8 cellular contexts compared by ENCODE assay signal in genomic region chr7:65873582-65874193, GRCh38. TPM values are rescaled to one million over a fixed set of nuclear protein-coding genes. Genes with fewer than 3 reads are reported as not detected.
DNase-seq lines count a peak whose midpoint lies in the region; ATAC-seq and TF ChIP-seq lines count a peak whose summit lies in the region.
"Not testable (repeated sequence)": the region's sequence is repeated elsewhere in the genome, so short reads cannot be mapped to it uniquely, and the experiment has no call there.

No MANE protein-coding gene starts in this region.

- peak overlapping the region; percentile 55 for H3K27ac ChIP-seq in colonic mucosa

- peak; percentile 6 for ATAC-seq in GM18517 (IDR thresholded peaks at IDR 0.05; ENCODE audit: unreplicated experiment)
- ATAC-seq in HG02763 (IDR thresholded peaks at IDR 0.05; ENCODE audit: unreplicated experiment) = peak; percentile 27
- ATAC-seq in sciatic nerve = not testable (repeated sequence)

- H3K9me3 ChIP-seq in colonic mucosa = not testable (repeated sequence)

- H3K4me3 ChIP-seq in colonic mucosa = peak overlapping the region; percentile 69

- not testable (repeated sequence) for H3K27me3 ChIP-seq in colonic mucosa

- intact Hi-C loops in colonic mucosa (cut with DNase I); sciatic nerve (cut with DNase I): not testable (repeated sequence)

- H3K36me3 ChIP-seq in colonic mucosa = not testable (repeated sequence)

- peak overlapping the region; percentile 71 to 83 for H3K9ac ChIP-seq in colonic mucosa (ENCODE audit: low read depth in 2 of 2, low read length in 2 of 2)

- TF ChIP-seq CTCF in colonic mucosa (IDR thresholded peaks at IDR 0.05) = not testable (repeated sequence)

- DNase-seq in A172 (ENCODE audit: low spot score) (peak; percentile 19), NAMALWA (ENCODE audit: low spot score) (peak; percentile 44), colonic mucosa (peak; percentile 34), inferior parietal cortex (ENCODE audit: extremely low spot score) (peak; percentile 5), sciatic nerve (ENCODE audit: low spot score) (peak; percentile 64)
- DNase-seq in activated CD4-positive, alpha-beta T cell treated with anti-CD3 and anti-CD28 coated beads for 48 hours = peak; percentile 28

- not testable (repeated sequence) for H3K4me1 ChIP-seq in colonic mucosa

RNA-seq across cellular contexts. Expression of gene VKORC1L1, which starts 0.8 kb away (rescaled TPM):
- total RNA-seq in A172 (2014; rRNA removed; shearing (Covaris generic)) = 28.4 and 33.2 TPM in 2 replicates
- 10 to 100 TPM; 21.3 to 26.0 TPM for total RNA-seq in colonic mucosa
- 23.4 TPM for total RNA-seq in sciatic nerve

Comparison
In these comparisons a context has a peak if more than half of its experiments do, and no peak if none do; other contexts are left out.
1. DNase-seq: peak in every context shown above with its lines; median percentile 64 in sciatic nerve; 44 in NAMALWA; 34 in colonic mucosa; 28 in activated CD4-positive, alpha-beta T cell treated with anti-CD3 and anti-CD28 coated beads for 48 hours; 19 in A172; 5 in inferior parietal cortex.